In genomic region chr7:148209643-148210042, GRCh38 we compare ENCODE assay signal across 21 cellular contexts.
DNase-seq lines count a peak whose midpoint lies in the region; ATAC-seq, FAIRE-seq and TF ChIP-seq lines count a peak whose summit lies in the region.
"Had no signal": no experiment of that assay in that cellular context is flagged by ENCODE, and none has a peak within 500 bp of the region (broad histone marks: within the 10 kb centered on the region; RNA-seq: fewer than 3 reads in every experiment).

No MANE protein-coding gene starts in this region.

- H3K36me3 ChIP-seq in prostate gland = no peaks in the 10 kb centered on the region
- H3K36me3 ChIP-seq: BLaER1 treated with 17β-estradiol and CSF1 and Interleukin-3, amounts not matched to agents 10 nM and 100 nM had no signal

- H3K9me3 ChIP-seq in prostate gland = no peaks in the 10 kb centered on the region
- H3K9me3 ChIP-seq: A549, Caco-2 had no signal

- intact Hi-C loops in prostate gland (cut with DNase I) = no loop called here

- no peaks in the 10 kb centered on the region for H3K36me3 Mint-ChIP-seq in activated naive CD8-positive, alpha-beta T cell treated with anti-CD3 and anti-CD28 coated beads, Interleukin-2, amount 50 U/mL, for 24 hours (ENCODE audit: low read depth)
- H3K36me3 Mint-ChIP-seq in activated naive CD8-positive, alpha-beta T cell treated with anti-CD3 and anti-CD28 coated beads for 36 hours = no peaks in the 10 kb centered on the region
- no peaks in the 10 kb centered on the region for H3K36me3 Mint-ChIP-seq in stimulated activated memory B cell treated with anti-CD40 and anti-IgM and Interleukin-4, amounts not matched to agents 10 μg/mL and 1 μg/mL and 100 μg/mL, for 72 hours
- H3K36me3 Mint-ChIP-seq: CD8-positive, alpha-beta T cell had no signal

- FAIRE-seq in GM12891 (lab: Jason Lieb, UNC) = no peak
- FAIRE-seq: A549, D721Med, G401.6, GM12892, GM18507 had no signal

- peak; percentile 40 for ATAC-seq in activated naive CD8-positive, alpha-beta T cell treated with anti-CD3 and anti-CD28 coated beads, Interleukin-2, amount 50 U/mL, for 24 hours
- peak; percentile 60 for ATAC-seq in stimulated activated memory B cell treated with anti-CD40 and anti-IgM and Interleukin-4, amounts not matched to agents 10 μg/mL and 1 μg/mL and 100 μg/mL, for 72 hours
- ATAC-seq: A549; CD8-positive, alpha-beta T cell had no signal

- H3K27ac ChIP-seq in prostate gland = no peak overlapping the region
- H3K27ac ChIP-seq: 22Rv1; A549; BLaER1 treated with 17β-estradiol and CSF1 and Interleukin-3, amounts not matched to agents 10 nM and 100 nM; C4-2B had no signal

- DNase-seq in activated naive CD8-positive, alpha-beta T cell treated with anti-CD3 and anti-CD28 coated beads, Interleukin-2, amount 50 U/mL, for 24 hours = no peak
- DNase-seq in activated naive CD8-positive, alpha-beta T cell treated with anti-CD3 and anti-CD28 coated beads for 36 hours = no peak
- no peak for DNase-seq in GM12891 (ENCODE audit: insufficient read length, low spot score)
- no peak for DNase-seq in prostate gland (ENCODE audit: low spot score)
- DNase-seq: AML-193; Caco-2; Calu3; CD4-positive, alpha-beta T cell; CD8-positive, alpha-beta T cell; DMS79 treated with DMSO at 0.1 percent for 48 hours; GF-D8 had no signal

- no peak overlapping the region for H3K27ac Mint-ChIP-seq in activated naive CD8-positive, alpha-beta T cell treated with anti-CD3 and anti-CD28 coated beads, Interleukin-2, amount 50 U/mL, for 24 hours
- H3K27ac Mint-ChIP-seq in activated naive CD8-positive, alpha-beta T cell treated with anti-CD3 and anti-CD28 coated beads for 36 hours = no peak overlapping the region
- H3K27ac Mint-ChIP-seq in stimulated activated memory B cell treated with anti-CD40 and anti-IgM and Interleukin-4, amounts not matched to agents 10 μg/mL and 1 μg/mL and 100 μg/mL, for 72 hours = no peak overlapping the region
- H3K27ac Mint-ChIP-seq: B cell; CD4-positive, alpha-beta T cell; CD8-positive, alpha-beta T cell had no signal

- no peak for TF ChIP-seq CTCF in prostate gland (IDR thresholded peaks at IDR 0.05)

- TF ChIP-seq POLR2A in GM12891 (IDR thresholded peaks at IDR 0.05; ENCODE audit: low read depth, low read length) = no peak
- no peak for TF ChIP-seq POLR2A in prostate gland (IDR thresholded peaks at IDR 0.05)

- H3K27me3 Mint-ChIP-seq in activated naive CD8-positive, alpha-beta T cell treated with anti-CD3 and anti-CD28 coated beads, Interleukin-2, amount 50 U/mL, for 24 hours = peaks cover 3% of the 10 kb centered on the region
- H3K27me3 Mint-ChIP-seq in activated naive CD8-positive, alpha-beta T cell treated with anti-CD3 and anti-CD28 coated beads for 36 hours = peaks cover 12% of the 10 kb centered on the region
- peaks cover 40% of the 10 kb centered on the region for H3K27me3 Mint-ChIP-seq in stimulated activated memory B cell treated with anti-CD40 and anti-IgM and Interleukin-4, amounts not matched to agents 10 μg/mL and 1 μg/mL and 100 μg/mL, for 72 hours

- H3K9me3 Mint-ChIP-seq in activated naive CD8-positive, alpha-beta T cell treated with anti-CD3 and anti-CD28 coated beads, Interleukin-2, amount 50 U/mL, for 24 hours = no peaks in the 10 kb centered on the region
- H3K9me3 Mint-ChIP-seq in activated naive CD8-positive, alpha-beta T cell treated with anti-CD3 and anti-CD28 coated beads for 36 hours = no peaks in the 10 kb centered on the region
- H3K9me3 Mint-ChIP-seq in stimulated activated memory B cell treated with anti-CD40 and anti-IgM and Interleukin-4, amounts not matched to agents 10 μg/mL and 1 μg/mL and 100 μg/mL, for 72 hours = no peaks in the 10 kb centered on the region
- H3K9me3 Mint-ChIP-seq: CD4-positive, alpha-beta T cell; CD8-positive, alpha-beta T cell had no signal

- H3K4me1 ChIP-seq in prostate gland (replicated peaks) = no peaks in the 10 kb centered on the region
- H3K4me1 ChIP-seq: A549 had no signal

- 93% methylated on average over 6 of the region's 6 CpGs for WGBS in prostate gland

- no peaks in the 10 kb centered on the region for H3K4me1 Mint-ChIP-seq in activated naive CD8-positive, alpha-beta T cell treated with anti-CD3 and anti-CD28 coated beads, Interleukin-2, amount 50 U/mL, for 24 hours
- no peaks in the 10 kb centered on the region for H3K4me1 Mint-ChIP-seq in activated naive CD8-positive, alpha-beta T cell treated with anti-CD3 and anti-CD28 coated beads for 36 hours
- H3K4me1 Mint-ChIP-seq in stimulated activated memory B cell treated with anti-CD40 and anti-IgM and Interleukin-4, amounts not matched to agents 10 μg/mL and 1 μg/mL and 100 μg/mL, for 72 hours = peaks cover 8% of the 10 kb centered on the region
- H3K4me1 Mint-ChIP-seq: B cell had no signal

- H3K27me3 ChIP-seq in prostate gland (replicated peaks; ENCODE audit: insufficient read depth) = no peaks in the 10 kb centered on the region
- H3K27me3 ChIP-seq: BLaER1 treated with 17β-estradiol and CSF1 and Interleukin-3, amounts not matched to agents 10 nM and 100 nM had no signal

- no peak overlapping the region for H3K4me3 ChIP-seq in prostate gland
- H3K4me3 ChIP-seq: A549; BLaER1 treated with 17β-estradiol and CSF1 and Interleukin-3, amounts not matched to agents 10 nM and 100 nM had no signal

- H3K4me3 Mint-ChIP-seq in activated naive CD8-positive, alpha-beta T cell treated with anti-CD3 and anti-CD28 coated beads, Interleukin-2, amount 50 U/mL, for 24 hours = no peak overlapping the region
- H3K4me3 Mint-ChIP-seq in activated naive CD8-positive, alpha-beta T cell treated with anti-CD3 and anti-CD28 coated beads for 36 hours = no peak overlapping the region
- H3K4me3 Mint-ChIP-seq in stimulated activated memory B cell treated with anti-CD40 and anti-IgM and Interleukin-4, amounts not matched to agents 10 μg/mL and 1 μg/mL and 100 μg/mL, for 72 hours = no peak overlapping the region
- H3K4me3 Mint-ChIP-seq: B cell; CD4-positive, alpha-beta T cell; CD8-positive, alpha-beta T cell had no signal

TF ChIP-seq in GM12891, 5 proteins besides CTCF, POLR2A, EP300 and RAD21:
- TF ChIP-seq SPI1 (IDR thresholded peaks at IDR 0.05; ENCODE audit: low read depth, low read length) (no peak), POLR2AphosphoS5 (IDR thresholded peaks at IDR 0.05; ENCODE audit: low read depth, low read length) (no peak), PAX5 (IDR thresholded peaks at IDR 0.05; ENCODE audit: insufficient read depth, low read length, severe bottlenecking) (no peak), TAF1 (IDR thresholded peaks at IDR 0.05; ENCODE audit: low read depth, low read length) (no peak), POU2F2 (IDR thresholded peaks at IDR 0.05; ENCODE audit: low read depth, low read length) (no peak)
